ENCODE assay signal across 18 cellular contexts in genomic region chr10:1573334-1573969, GRCh38.
DNase-seq lines count a peak whose midpoint lies in the region; ATAC-seq and TF ChIP-seq lines count a peak whose summit lies in the region.
"Had no signal": no experiment of that assay in that cellular context is flagged by ENCODE, and none has a peak within 500 bp of the region (broad histone marks: within the 10 kb centered on the region; RNA-seq: fewer than 3 reads in every experiment).

No MANE protein-coding gene starts in this region.

- H3K36me3 Mint-ChIP-seq in activated naive CD8-positive, alpha-beta T cell treated with anti-CD3 and anti-CD28 coated beads, Interleukin-2, amount 10 ng/mL, durations not matched to agents 7 days and 5 days = no peaks in the 10 kb centered on the region
- no peaks in the 10 kb centered on the region for H3K36me3 Mint-ChIP-seq in activated naive CD8-positive, alpha-beta T cell treated with anti-CD3 and anti-CD28 coated beads, Interleukin-2, amount 50 U/mL, for 24 hours (ENCODE audit: low read depth)
- no peaks in the 10 kb centered on the region for H3K36me3 Mint-ChIP-seq in activated CD8-positive, alpha-beta memory T cell treated with anti-CD3 and anti-CD28 coated beads, Interleukin-2, amount 10 ng/mL, durations not matched to agents 7 days and 5 days
- H3K36me3 Mint-ChIP-seq: CD4-positive, alpha-beta memory T cell had no signal

- peak; percentile 7 for DNase-seq in activated naive CD8-positive, alpha-beta T cell treated with anti-CD3 and anti-CD28 coated beads, Interleukin-2, amount 10 ng/mL, durations not matched to agents 7 days and 5 days
- DNase-seq in activated naive CD8-positive, alpha-beta T cell treated with anti-CD3 and anti-CD28 coated beads, Interleukin-2, amount 50 U/mL, for 24 hours = no peak
- DNase-seq in islet precursor cell = peak; percentile 40
- DNase-seq in posterior vena cava (ENCODE audit: low spot score) = peak; percentile 67
- no peak for DNase-seq in activated CD8-positive, alpha-beta memory T cell treated with anti-CD3 and anti-CD28 coated beads, Interleukin-2, amount 10 ng/mL, durations not matched to agents 7 days and 5 days
- no peak for DNase-seq in EL
- DNase-seq: CD4-positive, alpha-beta memory T cell; HCEC 1CT; MM.1S; NCI-H2029; NCI-H446; NCI-H524 treated with DMSO at 0.1 percent for 48 hours; NCI-H774; NK-92 treated with Interleukin-12 subunit alpha and Interleukin-12 subunit beta, amount 100 ng/mL, for 24 hours; PC-3; SHP77 had no signal

- POLR2A ChIA-PET in activated naive CD8-positive, alpha-beta T cell treated with anti-CD3 and anti-CD28 coated beads, Interleukin-2, amount 10 ng/mL, durations not matched to agents 7 days and 5 days (lab: Charles Lee) = no interaction called here

- H3K27ac Mint-ChIP-seq in activated naive CD8-positive, alpha-beta T cell treated with anti-CD3 and anti-CD28 coated beads, Interleukin-2, amount 10 ng/mL, durations not matched to agents 7 days and 5 days = no peak overlapping the region
- H3K27ac Mint-ChIP-seq in activated naive CD8-positive, alpha-beta T cell treated with anti-CD3 and anti-CD28 coated beads, Interleukin-2, amount 50 U/mL, for 24 hours = no peak overlapping the region
- no peak overlapping the region for H3K27ac Mint-ChIP-seq in activated CD8-positive, alpha-beta memory T cell treated with anti-CD3 and anti-CD28 coated beads, Interleukin-2, amount 10 ng/mL, durations not matched to agents 7 days and 5 days
- H3K27ac Mint-ChIP-seq: CD4-positive, alpha-beta memory T cell had no signal

- no peak overlapping the region for H3K4me3 Mint-ChIP-seq in activated naive CD8-positive, alpha-beta T cell treated with anti-CD3 and anti-CD28 coated beads, Interleukin-2, amount 10 ng/mL, durations not matched to agents 7 days and 5 days
- no peak overlapping the region for H3K4me3 Mint-ChIP-seq in activated naive CD8-positive, alpha-beta T cell treated with anti-CD3 and anti-CD28 coated beads, Interleukin-2, amount 50 U/mL, for 24 hours
- no peak overlapping the region for H3K4me3 Mint-ChIP-seq in activated CD8-positive, alpha-beta memory T cell treated with anti-CD3 and anti-CD28 coated beads, Interleukin-2, amount 10 ng/mL, durations not matched to agents 7 days and 5 days
- H3K4me3 Mint-ChIP-seq: CD4-positive, alpha-beta memory T cell had no signal

- peaks cover 6% of the 10 kb centered on the region for H3K9me3 Mint-ChIP-seq in activated naive CD8-positive, alpha-beta T cell treated with anti-CD3 and anti-CD28 coated beads, Interleukin-2, amount 10 ng/mL, durations not matched to agents 7 days and 5 days
- H3K9me3 Mint-ChIP-seq in activated naive CD8-positive, alpha-beta T cell treated with anti-CD3 and anti-CD28 coated beads, Interleukin-2, amount 50 U/mL, for 24 hours = no peaks in the 10 kb centered on the region
- H3K9me3 Mint-ChIP-seq in activated CD8-positive, alpha-beta memory T cell treated with anti-CD3 and anti-CD28 coated beads, Interleukin-2, amount 10 ng/mL, durations not matched to agents 7 days and 5 days (ENCODE audit: low read depth) = peaks cover 9% of the 10 kb centered on the region

- ATAC-seq in activated naive CD8-positive, alpha-beta T cell treated with anti-CD3 and anti-CD28 coated beads, Interleukin-2, amount 10 ng/mL, durations not matched to agents 7 days and 5 days (ENCODE audit: low read depth) = no peak
- ATAC-seq in activated naive CD8-positive, alpha-beta T cell treated with anti-CD3 and anti-CD28 coated beads, Interleukin-2, amount 50 U/mL, for 24 hours = no peak
- ATAC-seq in activated CD8-positive, alpha-beta memory T cell treated with anti-CD3 and anti-CD28 coated beads, Interleukin-2, amount 10 ng/mL, durations not matched to agents 7 days and 5 days = no peak
- ATAC-seq in GM19397 (IDR thresholded peaks at IDR 0.05; ENCODE audit: unreplicated experiment) (no peak), GM18505 (IDR thresholded peaks at IDR 0.05; ENCODE audit: unreplicated experiment) (no peak)
- ATAC-seq: PC-3 had no signal

- CTCF ChIA-PET in activated CD8-positive, alpha-beta memory T cell treated with anti-CD3 and anti-CD28 coated beads, Interleukin-2, amount 10 ng/mL, durations not matched to agents 7 days and 5 days (lab: Charles Lee) = no interaction called here

- H3K4me1 Mint-ChIP-seq in activated naive CD8-positive, alpha-beta T cell treated with anti-CD3 and anti-CD28 coated beads, Interleukin-2, amount 10 ng/mL, durations not matched to agents 7 days and 5 days = peaks cover 1% of the 10 kb centered on the region
- no peaks in the 10 kb centered on the region for H3K4me1 Mint-ChIP-seq in activated naive CD8-positive, alpha-beta T cell treated with anti-CD3 and anti-CD28 coated beads, Interleukin-2, amount 50 U/mL, for 24 hours
- no peaks in the 10 kb centered on the region for H3K4me1 Mint-ChIP-seq in activated CD8-positive, alpha-beta memory T cell treated with anti-CD3 and anti-CD28 coated beads, Interleukin-2, amount 10 ng/mL, durations not matched to agents 7 days and 5 days
- H3K4me1 Mint-ChIP-seq: CD4-positive, alpha-beta memory T cell had no signal

- no peaks in the 10 kb centered on the region for H3K27me3 Mint-ChIP-seq in activated naive CD8-positive, alpha-beta T cell treated with anti-CD3 and anti-CD28 coated beads, Interleukin-2, amount 10 ng/mL, durations not matched to agents 7 days and 5 days
- H3K27me3 Mint-ChIP-seq in activated naive CD8-positive, alpha-beta T cell treated with anti-CD3 and anti-CD28 coated beads, Interleukin-2, amount 50 U/mL, for 24 hours = peaks cover 6% of the 10 kb centered on the region
- no peaks in the 10 kb centered on the region for H3K27me3 Mint-ChIP-seq in activated CD8-positive, alpha-beta memory T cell treated with anti-CD3 and anti-CD28 coated beads, Interleukin-2, amount 10 ng/mL, durations not matched to agents 7 days and 5 days

- TF ChIP-seq POLR2A in GM18505 (IDR thresholded peaks at IDR 0.05; ENCODE audit: borderline replicate concordance, extremely low read depth, insufficient read depth, insufficient read length) = no peak

- intact Hi-C loops in posterior vena cava (cut with DNase I) = no loop called here

Comparison
In these comparisons a context has a peak if more than half of its experiments do, and no peak if none do; other contexts are left out.
1. DNase-seq: peak in activated naive CD8-positive, alpha-beta T cell treated with anti-CD3 and anti-CD28 coated beads, Interleukin-2, amount 10 ng/mL, durations not matched to agents 7 days and 5 days (single experiment), islet precursor cell (single experiment) and posterior vena cava (single experiment); none in activated naive CD8-positive, alpha-beta T cell treated with anti-CD3 and anti-CD28 coated beads, Interleukin-2, amount 50 U/mL, for 24 hours (single experiment), activated CD8-positive, alpha-beta memory T cell treated with anti-CD3 and anti-CD28 coated beads, Interleukin-2, amount 10 ng/mL, durations not matched to agents 7 days and 5 days (single experiment) and EL (single experiment).